Comparison of ENCODE assay signal across 18 cellular contexts in genomic region chr12:23337213-23337612, GRCh38.
A peak's percentile ranks its signal among the peaks of the same experiment; 100 is the strongest.
DNase-seq lines count a peak whose midpoint lies in the region; ATAC-seq and TF ChIP-seq lines count a peak whose summit lies in the region.
"Had no signal": no experiment of that assay in that cellular context is flagged by ENCODE, and none has a peak within 500 bp of the region (broad histone marks: within the 10 kb centered on the region; RNA-seq: fewer than 3 reads in every experiment).

No MANE protein-coding gene starts in this region.

- no peak overlapping the region for H3K9ac ChIP-seq in DND-41 (ENCODE audit: low read depth, low read length)

- CTCF ChIA-PET in OCI-LY7 (lab: Charles Lee; ENCODE audit: unreplicated experiment) = no interaction called here

- BruUV-seq in OCI-LY7 (replicated peaks; lab: Mats Ljungman, UMichigan) = no TSS peak

- H2AFZ ChIP-seq in DND-41 (ENCODE audit: low read depth, low read length) = no peak overlapping the region
- H2AFZ ChIP-seq in OCI-LY7 (ENCODE audit: low read length) = no peak overlapping the region
- H2AFZ ChIP-seq: GM23338 had no signal

- no peak overlapping the region for H3K27ac ChIP-seq in DND-41 (ENCODE audit: low read length)
- no peak overlapping the region for H3K27ac ChIP-seq in OCI-LY7 (ENCODE audit: low read depth, low read length, poor library complexity, severe bottlenecking)
- H3K27ac ChIP-seq: HL-60 had no signal

- H3K36me3 ChIP-seq in DND-41 (ENCODE audit: insufficient read depth, low read length) (no peaks in the 10 kb centered on the region), OCI-LY7 (ENCODE audit: insufficient read depth, low read length) (no peaks in the 10 kb centered on the region), HAP-1 (replicated peaks) (no peaks in the 10 kb centered on the region)
- H3K36me3 ChIP-seq: BE2C had no signal

- no peak for TF ChIP-seq POLR2A in NB4 (IDR thresholded peaks at IDR 0.05; ENCODE audit: extremely low read depth, insufficient read length)

- no peaks in the 10 kb centered on the region for H4K20me1 ChIP-seq in DND-41 (ENCODE audit: insufficient read depth, low read length)
- H4K20me1 ChIP-seq in OCI-LY7 (ENCODE audit: insufficient read depth, low read length) = no peaks in the 10 kb centered on the region

- H3K4me2 ChIP-seq in DND-41 (ENCODE audit: insufficient read depth, low read length) = no peak overlapping the region
- H3K4me2 ChIP-seq in OCI-LY7 (ENCODE audit: low read length) = no peak overlapping the region
- H3K4me2 ChIP-seq: GM23338 had no signal

- ATAC-seq in DND-41 (ENCODE audit: insufficient read depth, low read depth) (no peak), left lobe of liver (peak; percentile 34)
- ATAC-seq: GM23338, HCT116 had no signal

- TF ChIP-seq CTCF in DND-41 (IDR thresholded peaks at IDR 0.05; ENCODE audit: borderline replicate concordance, extremely low read depth, low read length, poor library complexity, severe bottlenecking) (peak; percentile 2), NB4 (IDR thresholded peaks at IDR 0.05; ENCODE audit: low read depth, low read length) (no peak), OCI-LY7 (conservative IDR thresholded peaks at IDR 0.05; ENCODE audit: low read length) (0 out of 2 replicates have a peak, but pooled peaks have one; percentile 19)

- H3K9me3 ChIP-seq in DND-41 (ENCODE audit: insufficient read depth, low read length, severe bottlenecking) (no peaks in the 10 kb centered on the region), OCI-LY7 (ENCODE audit: low read length) (no peaks in the 10 kb centered on the region), HAP-1 (no peaks in the 10 kb centered on the region)
- H3K9me3 ChIP-seq: BE2C had no signal

- H3K79me2 ChIP-seq in DND-41 (ENCODE audit: insufficient read depth, low read length) (no peaks in the 10 kb centered on the region), OCI-LY7 (ENCODE audit: insufficient read depth, low read depth, low read length) (no peaks in the 10 kb centered on the region)

- intact Hi-C loops in OCI-LY7 (cut with micrococcal nuclease; ENCODE audit: unreplicated experiment) = no loop called here

- H3K4me3 ChIP-seq in DND-41 (ENCODE audit: low read depth in 1 of 2, low read length in 2 of 2) (no peak overlapping the region), NB4 (ENCODE audit: low read depth, low read length) (no peak overlapping the region), OCI-LY7 (ENCODE audit: low read depth, low read length, poor library complexity, severe bottlenecking) (no peak overlapping the region), HAP-1 (no peak overlapping the region)
- H3K4me3 ChIP-seq: GM23338 had no signal

- in situ Hi-C loops in HAP-1 (cut with MboI; ENCODE audit: low sequenced_read_pairs) = no loop called here

- no peaks in the 10 kb centered on the region for H3K9me2 ChIP-seq in OCI-LY7 (ENCODE audit: insufficient read depth, low read length)

- POLR2A ChIA-PET in OCI-LY7 (lab: Charles Lee) = no interaction called here

- H3K27me3 ChIP-seq in DND-41 (ENCODE audit: insufficient read depth, low read length, poor library complexity) (no peaks in the 10 kb centered on the region), HAP-1 (ENCODE audit: low read depth) (no peaks in the 10 kb centered on the region)
- H3K27me3 ChIP-seq: BE2C had no signal

- no peak for DNase-seq in DND-41
- DNase-seq in NB4 (ENCODE audit: low read depth) = peak; percentile 17
- DNase-seq in OCI-LY7 (ENCODE audit: low spot score) = no peak
- no peak for DNase-seq in left lobe of liver (ENCODE audit: low spot score)
- DNase-seq in HAP-1 (ENCODE audit: low spot score in 2 of 2) = no peak
- no peak for DNase-seq in iPS-NIHi11 (ENCODE audit: low spot score)
- no peak for DNase-seq in activated effector memory CD4-positive, alpha-beta T cell treated with Interleukin-2 at 50 U/mL for 16 hours
- DNase-seq: ACHN; BE2C; C1 segment of cervical spinal cord; CD4-positive, CD25-positive, alpha-beta regulatory T cell; CD8-positive, alpha-beta memory T cell; COR-L47; DMS153; HFFc6 had no signal

- H3K4me1 ChIP-seq in DND-41 (ENCODE audit: insufficient read depth, low read length) (no peaks in the 10 kb centered on the region), OCI-LY7 (ENCODE audit: insufficient read depth, low read length, poor library complexity, severe bottlenecking) (no peaks in the 10 kb centered on the region), HAP-1 (no peaks in the 10 kb centered on the region)
- H3K4me1 ChIP-seq: BE2C had no signal
